ENCODE assay signal across 8 cellular contexts in genomic region chr6:14582731-14583130, GRCh38.
"Had no signal": no experiment of that assay in that cellular context is flagged by ENCODE, and none has a peak within 500 bp of the region (broad histone marks: within the 10 kb centered on the region; RNA-seq: fewer than 3 reads in every experiment).

No MANE protein-coding gene starts in this region.

- DNase-seq: IMR-90, KBM-7, KG1 had no signal

- H3K27ac Mint-ChIP-seq: IgD-negative memory B cell had no signal

- H3K4me3 ChIP-seq: K562 had no signal

- H3K27ac ChIP-seq: HL-60, KMS-11 had no signal

- H3K36me3 Mint-ChIP-seq: IgD-negative memory B cell had no signal

- H3K9ac ChIP-seq: KMS-11 had no signal

- ATAC-seq: HepG2, K562 had no signal

- H3K4me3 Mint-ChIP-seq: IgD-negative memory B cell had no signal

- H3K27me3 Mint-ChIP-seq: IgD-negative memory B cell had no signal
